Comparison of ENCODE assay signal across 34 cellular contexts in the genomic region with DNA sequence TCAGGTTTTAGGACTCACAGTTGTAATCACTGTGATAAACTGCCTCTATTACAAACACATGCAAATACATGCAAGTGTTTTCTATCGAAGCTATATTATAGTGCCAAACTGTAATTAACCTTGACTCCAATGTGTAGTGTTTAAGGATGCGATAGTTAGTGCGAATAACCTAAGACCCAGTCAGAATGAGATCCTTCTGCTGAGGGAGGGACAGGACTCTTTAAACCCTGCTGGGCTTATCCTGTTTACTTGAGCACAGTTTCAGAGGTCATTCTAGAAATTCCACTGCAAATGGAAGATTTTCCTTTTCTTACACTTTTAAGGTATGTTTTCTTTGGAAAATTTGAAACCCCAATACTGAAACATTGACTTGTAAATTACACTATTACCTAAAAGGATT.
"Had no signal": no experiment of that assay in that cellular context is flagged by ENCODE, and none has a peak within 500 bp of the region (broad histone marks: within the 10 kb centered on the region; RNA-seq: fewer than 3 reads in every experiment).

No MANE protein-coding gene starts in this region.

- FAIRE-seq: bronchial epithelial cell had no signal

- H3K36me3 ChIP-seq: MG63, Peyer's patch, SJSA1 had no signal

- H3K27me3 ChIP-seq: MG63, Peyer's patch, SJSA1 had no signal

- H3K9me3 ChIP-seq: MG63, Peyer's patch, SJSA1 had no signal

- H3K4me3 ChIP-seq: MG63, Peyer's patch, SJSA1 had no signal

- ATAC-seq: activated CD8-positive, alpha-beta memory T cell treated with anti-CD3 and anti-CD28 coated beads, Interleukin-2, amount 10 ng/mL, durations not matched to agents 7 days and 5 days; activated naive CD8-positive, alpha-beta T cell treated with anti-CD3 and anti-CD28 coated beads, Interleukin-2, amount 50 U/mL, for 24 hours; PC-3 had no signal

- H3K4me1 ChIP-seq: Peyer's patch, SJSA1 had no signal

- H3K27ac ChIP-seq: Peyer's patch, SJSA1, VCaP had no signal

- DNase-seq: activated CD4-positive, alpha-beta memory T cell treated with anti-CD3 and anti-CD28 coated beads, Interleukin-2, amount 10 ng/mL, durations not matched to agents 7 days and 5 days; activated CD4-positive, alpha-beta T cell treated with anti-CD3 and anti-CD28 coated beads for 1 hour; activated CD4-positive, alpha-beta T cell treated with anti-CD3 and anti-CD28 coated beads for 48 hours; activated CD4-positive, CD25-positive, alpha-beta regulatory T cell; activated CD8-positive, alpha-beta memory T cell treated with anti-CD3 and anti-CD28 coated beads for 24 hours; activated CD8-positive, alpha-beta memory T cell treated with anti-CD3 and anti-CD28 coated beads, Interleukin-2, amount 10 ng/mL, durations not matched to agents 7 days and 5 days; activated CD8-positive, alpha-beta memory T cell treated with anti-CD3 and anti-CD28 coated beads, Interleukin-2, amount 50 U/mL, for 48 hours; activated effector memory CD4-positive, alpha-beta T cell treated with Interleukin-2 at 50 U/mL for 16 hours; activated naive CD4-positive, alpha-beta T cell treated with anti-CD3 and anti-CD28 coated beads, Interleukin-2, amount 10 ng/mL, durations not matched to agents 7 days and 5 days; activated naive CD8-positive, alpha-beta T cell treated with anti-CD3 and anti-CD28 coated beads, Interleukin-2, amount 50 U/mL, for 24 hours; activated T-cell treated with anti-CD3 and anti-CD28 coated beads, Interleukin-2, amount 50 U/mL, for 48 hours; anterior cingulate cortex; caudate nucleus; Kasumi-1; MG63; NCI-H1092; NCI-H1436 treated with DMSO at 0.1 percent for 48 hours; NCI-H1694 treated with DMSO at 0.1 percent for 48 hours; NCI-H2029; NCI-H345; NCI-H524 treated with DMSO at 0.1 percent for 48 hours; NCI-H748 treated with DMSO at 0.1 percent for 48 hours; NK-92 treated with Interleukin-12 subunit alpha and Interleukin-12 subunit beta, amount 100 ng/mL, for 24 hours; PC-3; Peyer's patch; RPMI8226; SHP77 treated with DMSO at 0.1 percent for 48 hours; SW 1271; T-helper 1 cell; T-helper 2 cell; T-helper 9 cell had no signal
